25 cellular contexts compared by ENCODE assay signal in genomic region chr10:124110882-124111281, GRCh38.
"Had no signal": no experiment of that assay in that cellular context is flagged by ENCODE, and none has a peak within 500 bp of the region (broad histone marks: within the 10 kb centered on the region; RNA-seq: fewer than 3 reads in every experiment).

No MANE protein-coding gene starts in this region.

- H3K27ac Mint-ChIP-seq: mesothelial cell of epicardium; natural killer cell; nephron progenitor cell; stimulated activated naive B cell treated with anti-CD40 and anti-IgM and Interleukin-4, amounts not matched to agents 10 μg/mL and 1 μg/mL and 100 μg/mL, for 72 hours had no signal

- H3K9me3 Mint-ChIP-seq: mesothelial cell of epicardium, natural killer cell, nephron progenitor cell had no signal

- H3K36me3 ChIP-seq: left ventricle myocardium inferior, pancreas, prostate gland, stomach, thoracic aorta, tibial artery, upper lobe of right lung had no signal

- H3K9me3 ChIP-seq: left ventricle myocardium inferior, pancreas, prostate gland, stomach, thoracic aorta, tibial artery, upper lobe of right lung had no signal

- DNase-seq: islet precursor cell; left ventricle myocardium inferior; mesendoderm; naive B cell; natural killer cell; nephron progenitor cell; pancreas; retina; right cardiac atrium; stimulated activated CD4-positive, alpha-beta T cell treated with anti-CD3 and anti-CD28 coated beads, Interleukin-12 subunit alpha, Interleukin-12 subunit beta, amount 100 ng/mL, for 4 hours; stimulated activated CD4-positive, alpha-beta T cell treated with anti-CD3 and anti-CD28 coated beads, Interleukin-15, amount 100 ng/mL, for 24 hours; stimulated activated CD4-positive, alpha-beta T cell treated with anti-CD3 and anti-CD28 coated beads, Interleukin-2, amount 100 ng/mL, for 24 hours; stimulated activated CD4-positive, alpha-beta T cell treated with anti-CD3 and anti-CD28 coated beads, Interleukin-4, amount 100 ng/mL, for 1 hour; stimulated activated naive B cell treated with anti-CD40 and anti-IgM and Interleukin-4, amounts not matched to agents 10 μg/mL and 1 μg/mL and 100 μg/mL, for 72 hours; stimulated activated naive CD8-positive, alpha-beta T cell treated with anti-CD3 and anti-CD28 coated beads, Interleukin-15, Interleukin-2, amounts not matched to agents 100 U/mL and 50 U/mL, for 24 hours; stomach; tibial artery; upper lobe of right lung had no signal

- H3K4me3 Mint-ChIP-seq: mesothelial cell of epicardium; natural killer cell; nephron progenitor cell; stimulated activated naive B cell treated with anti-CD40 and anti-IgM and Interleukin-4, amounts not matched to agents 10 μg/mL and 1 μg/mL and 100 μg/mL, for 72 hours had no signal

- H3K79me2 ChIP-seq: hepatocyte had no signal

- H3K4me2 ChIP-seq: hepatocyte had no signal

- H3K4me3 ChIP-seq: hepatocyte, left ventricle myocardium inferior, lung, pancreas, prostate gland, skin epidermis, stomach, thoracic aorta, tibial artery, upper lobe of right lung had no signal

- ATAC-seq: natural killer cell; pancreas; right cardiac atrium; sciatic nerve; stimulated activated naive B cell treated with anti-CD40 and anti-IgM and Interleukin-4, amounts not matched to agents 10 μg/mL and 1 μg/mL and 100 μg/mL, for 72 hours; stimulated activated naive CD8-positive, alpha-beta T cell treated with anti-CD3 and anti-CD28 coated beads, Interleukin-15, Interleukin-2, amounts not matched to agents 100 U/mL and 50 U/mL, for 24 hours; upper lobe of right lung had no signal

- H3K27me3 Mint-ChIP-seq: naive B cell; stimulated activated naive B cell treated with anti-CD40 and anti-IgM and Interleukin-4, amounts not matched to agents 10 μg/mL and 1 μg/mL and 100 μg/mL, for 72 hours had no signal

- H3K4me1 Mint-ChIP-seq: natural killer cell had no signal

- H3K27me3 ChIP-seq: hepatocyte, pancreas, tibial artery, upper lobe of right lung had no signal

- H3K36me3 Mint-ChIP-seq: mesothelial cell of epicardium; naive B cell; natural killer cell; stimulated activated naive B cell treated with anti-CD40 and anti-IgM and Interleukin-4, amounts not matched to agents 10 μg/mL and 1 μg/mL and 100 μg/mL, for 72 hours had no signal

- H3K27ac ChIP-seq: hepatocyte, left ventricle myocardium inferior, pancreas, prostate gland, skin epidermis, stomach, thoracic aorta, tibial artery, upper lobe of right lung had no signal
